1 cellular context compared by ENCODE assay signal in genomic region chr22:30872282-30873041, GRCh38.
A peak's percentile ranks its signal among the peaks of the same experiment; 100 is the strongest.
TF ChIP-seq lines count a peak whose summit lies in the region.

No MANE protein-coding gene starts in this region.

TF ChIP-seq in HEK293, 187 proteins besides CTCF, POLR2A, EP300 and RAD21 (continued from another document and continues in another):
- TF ChIP-seq ZBTB10 (tag by site-specific recombination; IDR thresholded peaks at IDR 0.05) = no peak
- no peak for TF ChIP-seq ZNF324 (tag by site-specific recombination; IDR thresholded peaks at IDR 0.05)
- TF ChIP-seq PRDM6 (tag by site-specific recombination; IDR thresholded peaks at IDR 0.05) = peak; percentile 89
- TF ChIP-seq ZNF175 (tag by site-specific recombination; IDR thresholded peaks at IDR 0.05) = no peak
- TF ChIP-seq PRDM1 (tag by site-specific recombination; IDR thresholded peaks at IDR 0.05) = no peak
- TF ChIP-seq ZNF645 (tag by site-specific recombination; IDR thresholded peaks at IDR 0.05) = no peak
- no peak for TF ChIP-seq ZSCAN23 (tag by site-specific recombination; IDR thresholded peaks at IDR 0.05)
- no peak for TF ChIP-seq PRDM2 (tag by site-specific recombination; IDR thresholded peaks at IDR 0.05; ENCODE audit: borderline replicate concordance)
- TF ChIP-seq ZNF701 (tag by site-specific recombination; IDR thresholded peaks at IDR 0.05) = no peak
- TF ChIP-seq GLIS2 (tag by site-specific recombination; IDR thresholded peaks at IDR 0.05) = no peak
- no peak for TF ChIP-seq ZNF423 (tag by site-specific recombination; IDR thresholded peaks at IDR 0.05)
- TF ChIP-seq TRIM28 (IDR thresholded peaks at IDR 0.05; ENCODE audit: borderline replicate concordance, low read length) = no peak
- TF ChIP-seq ZNF280D (tag by site-specific recombination; IDR thresholded peaks at IDR 0.05) = no peak
- TF ChIP-seq ZNF555 (tag by site-specific recombination; conservative IDR thresholded peaks at IDR 0.05) = no peak
- TF ChIP-seq ZNF777 (tag by site-specific recombination; IDR thresholded peaks at IDR 0.05; ENCODE audit: borderline replicate concordance) = no peak
- no peak for TF ChIP-seq ZEB2 (tag by site-specific recombination; IDR thresholded peaks at IDR 0.05)
- TF ChIP-seq ZNF544 (tag by site-specific recombination; IDR thresholded peaks at IDR 0.05) = no peak
- no peak for TF ChIP-seq ZNF335 (tag by site-specific recombination; conservative IDR thresholded peaks at IDR 0.05)
- no peak for TF ChIP-seq ZNF677 (tag by site-specific recombination; IDR thresholded peaks at IDR 0.05)
- no peak for TF ChIP-seq ZNF37A (tag by site-specific recombination; IDR thresholded peaks at IDR 0.05)
- no peak for TF ChIP-seq ZNF621 (tag by site-specific recombination; IDR thresholded peaks at IDR 0.05)
- TF ChIP-seq, protein P1, sequence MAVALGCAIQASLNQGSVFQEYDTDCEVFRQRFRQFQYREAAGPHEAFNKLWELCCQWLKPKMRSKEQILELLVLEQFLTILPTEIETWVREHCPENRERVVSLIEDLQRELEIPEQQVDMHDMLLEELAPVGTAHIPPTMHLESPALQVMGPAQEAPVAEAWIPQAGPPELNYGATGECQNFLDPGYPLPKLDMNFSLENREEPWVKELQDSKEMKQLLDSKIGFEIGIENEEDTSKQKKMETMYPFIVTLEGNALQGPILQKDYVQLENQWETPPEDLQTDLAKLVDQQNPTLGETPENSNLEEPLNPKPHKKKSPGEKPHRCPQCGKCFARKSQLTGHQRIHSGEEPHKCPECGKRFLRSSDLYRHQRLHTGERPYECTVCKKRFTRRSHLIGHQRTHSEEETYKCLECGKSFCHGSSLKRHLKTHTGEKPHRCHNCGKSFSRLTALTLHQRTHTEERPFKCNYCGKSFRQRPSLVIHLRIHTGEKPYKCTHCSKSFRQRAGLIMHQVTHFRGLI (tag by site-specific recombination; IDR thresholded peaks at IDR 0.05) = no peak
- no peak for TF ChIP-seq ZNF692 (tag by site-specific recombination; IDR thresholded peaks at IDR 0.05)
- no peak for TF ChIP-seq SP3 (tag by site-specific recombination; IDR thresholded peaks at IDR 0.05)
- no peak for TF ChIP-seq OVOL3 (tag by site-specific recombination; IDR thresholded peaks at IDR 0.05)
- TF ChIP-seq ZNF768 (tag by site-specific recombination; IDR thresholded peaks at IDR 0.05) = no peak
- no peak for TF ChIP-seq ZNF121 (tag by site-specific recombination; IDR thresholded peaks at IDR 0.05)
- TF ChIP-seq ZBTB20 (tag by site-specific recombination; IDR thresholded peaks at IDR 0.05) = peak; percentile 54; the same call in 1 of the 2 replicates
- no peak for TF ChIP-seq ZBTB7A (tag by site-specific recombination; IDR thresholded peaks at IDR 0.05; ENCODE audit: low read depth)
- no peak for TF ChIP-seq ZBTB21 (tag by site-specific recombination; IDR thresholded peaks at IDR 0.05)
- TF ChIP-seq ZNF148 (tag by site-specific recombination; IDR thresholded peaks at IDR 0.05; ENCODE audit: borderline replicate concordance) = no peak
- no peak for TF ChIP-seq KLF8 (tag by site-specific recombination; IDR thresholded peaks at IDR 0.05)
- no peak for TF ChIP-seq ZBTB1 (tag by site-specific recombination; IDR thresholded peaks at IDR 0.05)
- no peak for TF ChIP-seq ZNF560 (tag by site-specific recombination; IDR thresholded peaks at IDR 0.05; ENCODE audit: borderline replicate concordance)
- no peak for TF ChIP-seq ZNF792 (tag by site-specific recombination; IDR thresholded peaks at IDR 0.05)
- no peak for TF ChIP-seq ZNF174 (tag by site-specific recombination; IDR thresholded peaks at IDR 0.05)
- no peak for TF ChIP-seq ZNF416 (tag by site-specific recombination; IDR thresholded peaks at IDR 0.05)
- TF ChIP-seq ZNF292 (tag by site-specific recombination; IDR thresholded peaks at IDR 0.05; ENCODE audit: borderline replicate concordance, low read depth) = no peak
- no peak for TF ChIP-seq SCRT1 (tag by site-specific recombination; IDR thresholded peaks at IDR 0.05; ENCODE audit: borderline replicate concordance)
- TF ChIP-seq ZNF155 (tag by site-specific recombination; IDR thresholded peaks at IDR 0.05) = no peak
- peak; percentile 61; the same call in 1 of the 2 replicates for TF ChIP-seq SP7 (tag by site-specific recombination; IDR thresholded peaks at IDR 0.05)
- TF ChIP-seq ZNF510 (tag by site-specific recombination; IDR thresholded peaks at IDR 0.05; ENCODE audit: insufficient replicate concordance) = no peak
- TF ChIP-seq EGR2 (tag by site-specific recombination; IDR thresholded peaks at IDR 0.05; ENCODE audit: low read depth) = no peak
